1 cellular context compared by ENCODE assay signal in the genomic region with DNA sequence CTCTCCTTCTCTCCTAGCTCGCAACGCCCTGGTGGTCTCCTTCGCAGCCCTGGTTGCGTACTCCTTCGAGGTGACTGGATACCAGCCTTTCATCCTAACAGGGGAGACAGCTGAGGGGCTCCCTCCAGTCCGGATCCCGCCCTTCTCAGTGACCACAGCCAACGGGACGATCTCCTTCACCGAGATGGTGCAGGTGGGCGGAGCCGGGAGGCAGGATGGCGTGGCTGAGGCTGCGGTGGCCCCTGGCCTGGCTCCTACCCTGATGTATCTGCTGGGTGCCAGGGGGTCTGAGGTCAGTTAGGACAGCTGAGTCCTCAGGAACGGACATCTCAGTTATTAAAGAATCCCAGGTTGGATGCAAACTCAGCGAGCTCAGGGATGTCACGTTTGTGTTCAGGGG.
TF ChIP-seq lines count a peak whose summit lies in the region.

No MANE protein-coding gene starts in this region.

TF ChIP-seq in GM23338, 12 proteins besides CTCF, POLR2A, EP300 and RAD21:
- no peak for TF ChIP-seq REST (IDR thresholded peaks at IDR 0.05; ENCODE audit: unreplicated experiment)
- no peak for TF ChIP-seq EZH2phosphoT487 (IDR thresholded peaks at IDR 0.05; ENCODE audit: unreplicated experiment)
- TF ChIP-seq ZNF114 (CRISPR knock-in tag; IDR thresholded peaks at IDR 0.05), result no peak
- no peak for TF ChIP-seq NANOG (IDR thresholded peaks at IDR 0.05; ENCODE audit: borderline replicate concordance)
- TF ChIP-seq POLR2AphosphoS5 (IDR thresholded peaks at IDR 0.05; ENCODE audit: low read depth), result no peak
- TF ChIP-seq, protein P1, sequence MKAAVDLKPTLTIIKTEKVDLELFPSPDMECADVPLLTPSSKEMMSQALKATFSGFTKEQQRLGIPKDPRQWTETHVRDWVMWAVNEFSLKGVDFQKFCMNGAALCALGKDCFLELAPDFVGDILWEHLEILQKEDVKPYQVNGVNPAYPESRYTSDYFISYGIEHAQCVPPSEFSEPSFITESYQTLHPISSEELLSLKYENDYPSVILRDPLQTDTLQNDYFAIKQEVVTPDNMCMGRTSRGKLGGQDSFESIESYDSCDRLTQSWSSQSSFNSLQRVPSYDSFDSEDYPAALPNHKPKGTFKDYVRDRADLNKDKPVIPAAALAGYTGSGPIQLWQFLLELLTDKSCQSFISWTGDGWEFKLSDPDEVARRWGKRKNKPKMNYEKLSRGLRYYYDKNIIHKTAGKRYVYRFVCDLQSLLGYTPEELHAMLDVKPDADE (IDR thresholded peaks at IDR 0.05), result no peak
- no peak for TF ChIP-seq EZH2 (IDR thresholded peaks at IDR 0.05; ENCODE audit: low read depth, unreplicated experiment)
- no peak for TF ChIP-seq STAT1 (IDR thresholded peaks at IDR 0.05; ENCODE audit: unreplicated experiment)
- TF ChIP-seq CREB1 (CRISPR knock-in tag; IDR thresholded peaks at IDR 0.05; ENCODE audit: low read depth), result no peak
- no peak for TF ChIP-seq JUNB (IDR thresholded peaks at IDR 0.05; ENCODE audit: unreplicated experiment)
- no peak for TF ChIP-seq ZNF331 (CRISPR knock-in tag; IDR thresholded peaks at IDR 0.05; ENCODE audit: low read depth)
- TF ChIP-seq, protein P2, sequence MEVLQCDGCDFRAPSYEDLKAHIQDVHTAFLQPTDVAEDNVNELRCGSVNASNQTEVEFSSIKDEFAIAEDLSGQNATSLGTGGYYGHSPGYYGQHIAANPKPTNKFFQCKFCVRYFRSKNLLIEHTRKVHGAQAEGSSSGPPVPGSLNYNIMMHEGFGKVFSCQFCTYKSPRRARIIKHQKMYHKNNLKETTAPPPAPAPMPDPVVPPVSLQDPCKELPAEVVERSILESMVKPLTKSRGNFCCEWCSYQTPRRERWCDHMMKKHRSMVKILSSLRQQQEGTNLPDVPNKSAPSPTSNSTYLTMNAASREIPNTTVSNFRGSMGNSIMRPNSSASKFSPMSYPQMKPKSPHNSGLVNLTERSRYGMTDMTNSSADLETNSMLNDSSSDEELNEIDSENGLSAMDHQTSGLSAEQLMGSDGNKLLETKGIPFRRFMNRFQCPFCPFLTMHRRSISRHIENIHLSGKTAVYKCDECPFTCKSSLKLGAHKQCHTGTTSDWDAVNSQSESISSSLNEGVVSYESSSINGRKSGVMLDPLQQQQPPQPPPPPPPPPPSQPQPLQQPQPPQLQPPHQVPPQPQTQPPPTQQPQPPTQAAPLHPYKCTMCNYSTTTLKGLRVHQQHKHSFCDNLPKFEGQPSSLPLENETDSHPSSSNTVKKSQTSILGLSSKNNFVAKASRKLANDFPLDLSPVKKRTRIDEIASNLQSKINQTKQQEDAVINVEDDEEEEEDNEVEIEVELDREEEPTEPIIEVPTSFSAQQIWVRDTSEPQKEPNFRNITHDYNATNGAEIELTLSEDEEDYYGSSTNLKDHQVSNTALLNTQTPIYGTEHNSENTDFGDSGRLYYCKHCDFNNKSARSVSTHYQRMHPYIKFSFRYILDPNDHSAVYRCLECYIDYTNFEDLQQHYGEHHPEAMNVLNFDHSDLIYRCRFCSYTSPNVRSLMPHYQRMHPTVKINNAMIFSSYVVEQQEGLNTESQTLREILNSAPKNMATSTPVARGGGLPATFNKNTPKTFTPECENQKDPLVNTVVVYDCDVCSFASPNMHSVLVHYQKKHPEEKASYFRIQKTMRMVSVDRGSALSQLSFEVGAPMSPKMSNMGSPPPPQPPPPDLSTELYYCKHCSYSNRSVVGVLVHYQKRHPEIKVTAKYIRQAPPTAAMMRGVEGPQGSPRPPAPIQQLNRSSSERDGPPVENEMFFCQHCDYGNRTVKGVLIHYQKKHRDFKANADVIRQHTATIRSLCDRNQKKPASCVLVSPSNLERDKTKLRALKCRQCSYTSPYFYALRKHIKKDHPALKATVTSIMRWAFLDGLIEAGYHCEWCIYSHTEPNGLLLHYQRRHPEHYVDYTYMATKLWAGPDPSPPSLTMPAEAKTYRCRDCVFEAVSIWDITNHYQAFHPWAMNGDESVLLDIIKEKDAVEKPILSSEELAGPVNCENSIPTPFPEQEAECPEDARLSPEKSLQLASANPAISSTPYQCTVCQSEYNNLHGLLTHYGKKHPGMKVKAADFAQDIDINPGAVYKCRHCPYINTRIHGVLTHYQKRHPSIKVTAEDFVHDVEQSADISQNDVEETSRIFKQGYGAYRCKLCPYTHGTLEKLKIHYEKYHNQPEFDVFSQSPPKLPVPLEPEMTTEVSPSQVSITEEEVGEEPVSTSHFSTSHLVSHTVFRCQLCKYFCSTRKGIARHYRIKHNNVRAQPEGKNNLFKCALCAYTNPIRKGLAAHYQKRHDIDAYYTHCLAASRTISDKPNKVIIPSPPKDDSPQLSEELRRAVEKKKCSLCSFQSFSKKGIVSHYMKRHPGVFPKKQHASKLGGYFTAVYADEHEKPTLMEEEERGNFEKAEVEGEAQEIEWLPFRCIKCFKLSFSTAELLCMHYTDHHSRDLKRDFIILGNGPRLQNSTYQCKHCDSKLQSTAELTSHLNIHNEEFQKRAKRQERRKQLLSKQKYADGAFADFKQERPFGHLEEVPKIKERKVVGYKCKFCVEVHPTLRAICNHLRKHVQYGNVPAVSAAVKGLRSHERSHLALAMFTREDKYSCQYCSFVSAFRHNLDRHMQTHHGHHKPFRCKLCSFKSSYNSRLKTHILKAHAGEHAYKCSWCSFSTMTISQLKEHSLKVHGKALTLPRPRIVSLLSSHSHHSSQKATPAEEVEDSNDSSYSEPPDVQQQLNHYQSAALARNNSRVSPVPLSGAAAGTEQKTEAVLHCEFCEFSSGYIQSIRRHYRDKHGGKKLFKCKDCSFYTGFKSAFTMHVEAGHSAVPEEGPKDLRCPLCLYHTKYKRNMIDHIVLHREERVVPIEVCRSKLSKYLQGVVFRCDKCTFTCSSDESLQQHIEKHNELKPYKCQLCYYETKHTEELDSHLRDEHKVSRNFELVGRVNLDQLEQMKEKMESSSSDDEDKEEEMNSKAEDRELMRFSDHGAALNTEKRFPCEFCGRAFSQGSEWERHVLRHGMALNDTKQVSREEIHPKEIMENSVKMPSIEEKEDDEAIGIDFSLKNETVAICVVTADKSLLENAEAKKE (CRISPR knock-in tag; IDR thresholded peaks at IDR 0.05), result no peak
